14 cellular contexts compared by ENCODE assay signal in the genomic region with DNA sequence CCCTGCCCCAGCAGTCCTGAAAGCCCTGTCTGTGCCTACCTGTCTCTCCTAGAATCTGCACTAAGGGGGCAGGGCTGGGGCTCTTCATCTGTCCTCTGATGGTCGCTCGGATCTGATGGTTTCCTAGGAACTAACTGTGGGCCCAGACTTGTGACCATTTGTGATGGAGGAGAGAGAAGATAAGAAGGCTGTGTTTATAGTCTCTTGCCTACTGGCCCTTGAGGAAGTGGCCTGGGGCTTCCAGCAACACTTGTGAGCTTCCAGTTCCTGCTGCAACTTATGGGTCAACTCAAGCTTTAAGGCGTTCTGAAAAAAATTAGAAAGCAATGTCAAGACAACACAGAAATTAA. TPM values are rescaled to one million over a fixed set of nuclear protein-coding genes. Genes with fewer than 3 reads are reported as not detected.
DNase-seq lines count a peak whose midpoint lies in the region; FAIRE-seq and TF ChIP-seq lines count a peak whose summit lies in the region.
"Had no signal": no experiment of that assay in that cellular context is flagged by ENCODE, and none has a peak within 500 bp of the region (broad histone marks: within the 10 kb centered on the region; RNA-seq: fewer than 3 reads in every experiment).

No MANE protein-coding gene starts in this region.

- H3K27me3 Mint-ChIP-seq in brain = peaks cover 17% of the 10 kb centered on the region

- peaks cover 13% of the 10 kb centered on the region for H3F3A ChIP-seq in smooth muscle cell (ENCODE audit: low read depth)

- FAIRE-seq in keratinocyte (lab: Jason Lieb, UNC) = no peak

- H3K79me2 ChIP-seq in keratinocyte (ENCODE audit: control insufficient read depth, insufficient read depth, low read length) (peaks cover 51% of the 10 kb centered on the region), smooth muscle cell (ENCODE audit: low read depth) (peaks cover 18% of the 10 kb centered on the region)

- peak in 50 of 76 experiments; percentile 17 to 68 (median 36) for DNase-seq in HUDEP-2 (lab: John Stamatoyannopoulos, UW; ENCODE audit: unreplicated experiment in 76 of 76)
- no peak for DNase-seq in keratinocyte (ENCODE audit: low read depth, low spot score)
- no peak for DNase-seq in smooth muscle cell (lab: John Stamatoyannopoulos, UW; ENCODE audit: unreplicated experiment)
- DNase-seq in T-helper 9 cell = no peak
- DNase-seq in HT-29 (ENCODE audit: low spot score) = no peak
- no peak for DNase-seq in NCI-H748 treated with DMSO at 0.1 percent for 48 hours (lab: John Stamatoyannopoulos, UW)
- DNase-seq in A673 (ENCODE audit: low spot score) = no peak
- DNase-seq: activated B cell treated with CpG ODN at 0.5 μM for 24 hours; activated T-cell treated with anti-CD3 and anti-CD28 coated beads, Interleukin-2, amount 50 U/mL, for 1 hour; amniotic stem cell; GOT3; stimulated activated CD4-positive, alpha-beta T cell treated with anti-CD3 and anti-CD28 coated beads, Interleukin-15, amount 100 ng/mL, for 24 hours had no signal

- H3K4me3 ChIP-seq in keratinocyte (ENCODE audit: control insufficient read depth in 2 of 3, extremely low read depth in 1 of 3, insufficient read depth in 2 of 3, low read depth in 1 of 3, low read length in 3 of 3) (peak overlapping the region; percentile 31 to 62 (median 56)), smooth muscle cell (peak overlapping the region; percentile 86), A673 (ENCODE audit: low read depth, low read length, poor library complexity, severe bottlenecking) (no peak overlapping the region)

- 36% methylated on average over 3 of the region's 3 CpGs for whole genome bisulfite sequencing in smooth muscle cell (ENCODE audit: low lambda C conversion rate)

- H2AFZ ChIP-seq in keratinocyte (ENCODE audit: control insufficient read depth, low read length) (no peak overlapping the region), smooth muscle cell (ENCODE audit: low read depth) (no peak overlapping the region)

- intact Hi-C loops in A673 (cut with micrococcal nuclease; ENCODE audit: unreplicated experiment) = no loop called here

- H3K9me3 ChIP-seq in keratinocyte (ENCODE audit: control insufficient read depth, low read depth, low read length) (no peaks in the 10 kb centered on the region), smooth muscle cell (replicated peaks; ENCODE audit: low read depth) (no peaks in the 10 kb centered on the region), A673 (ENCODE audit: low read depth, low read length, poor library complexity, severe bottlenecking) (no peaks in the 10 kb centered on the region)
- H3K9me3 ChIP-seq: neutrophil had no signal

- H4K20me1 ChIP-seq in keratinocyte (ENCODE audit: control insufficient read depth, extremely low read depth, insufficient read depth, low read length) (no peaks in the 10 kb centered on the region), smooth muscle cell (ENCODE audit: low read depth) (peaks cover 35% of the 10 kb centered on the region)

- POLR2A ChIA-PET in A673 (lab: Charles Lee; ENCODE audit: low non-redundant PET) = no interaction called here

- H3K9me3 Mint-ChIP-seq in brain = no peaks in the 10 kb centered on the region
- H3K9me3 Mint-ChIP-seq: activated B cell treated with CpG ODN at 0.5 μM for 24 hours had no signal

- H3K9me1 ChIP-seq in keratinocyte (ENCODE audit: control insufficient read depth, extremely low read depth, insufficient read depth, low read length) = no peaks in the 10 kb centered on the region

- no TSS peak for BruUV-seq in A673 (replicated peaks; lab: Mats Ljungman, UMichigan)

- H3K9ac ChIP-seq in keratinocyte (ENCODE audit: control insufficient read depth, extremely low read depth, insufficient read depth, low read length) = peak overlapping the region; percentile 90
- no peak overlapping the region for H3K9ac ChIP-seq in smooth muscle cell (ENCODE audit: low read depth)

- peaks cover 2 to 6% of the 10 kb centered on the region in 2 experiments for H3K36me3 ChIP-seq in keratinocyte (ENCODE audit: control insufficient read depth in 2 of 2, extremely low read depth in 1 of 2, insufficient read depth in 2 of 2, low read length in 2 of 2)
- H3K36me3 ChIP-seq in smooth muscle cell (ENCODE audit: low read depth) = no peaks in the 10 kb centered on the region
- H3K36me3 ChIP-seq in A673 (ENCODE audit: insufficient read depth, low read length, poor library complexity, severe bottlenecking) = no peaks in the 10 kb centered on the region
- H3K36me3 ChIP-seq: neutrophil had no signal

- H3K4me2 ChIP-seq in keratinocyte (ENCODE audit: control insufficient read depth, extremely low read depth, insufficient read depth, low read depth, low read length) (peak overlapping the region; percentile 76), smooth muscle cell (peak overlapping the region; percentile 96)

- H3K4me1 ChIP-seq in keratinocyte (ENCODE audit: control insufficient read depth, extremely low read depth, insufficient read depth, low read length) = peaks cover 56% of the 10 kb centered on the region
- peaks cover 23% of the 10 kb centered on the region for H3K4me1 ChIP-seq in smooth muscle cell (ENCODE audit: low read depth)
- H3K4me1 ChIP-seq in A673 (ENCODE audit: insufficient read depth, low read length, poor library complexity, severe bottlenecking) = peaks cover 4% of the 10 kb centered on the region

- H3K4me3 Mint-ChIP-seq in brain = peak overlapping the region; percentile 34 to 99 (median 96)
- H3K4me3 Mint-ChIP-seq: activated B cell treated with CpG ODN at 0.5 μM for 24 hours had no signal

- H3K27me3 ChIP-seq in keratinocyte (ENCODE audit: control insufficient read depth, extremely low read depth, insufficient read depth, low read length) = no peaks in the 10 kb centered on the region
- no peaks in the 10 kb centered on the region for H3K27me3 ChIP-seq in smooth muscle cell (ENCODE audit: low read depth)
- no peaks in the 10 kb centered on the region for H3K27me3 ChIP-seq in A673 (replicated peaks; ENCODE audit: insufficient read depth, low read depth, low read length, poor library complexity)

- H3K27ac Mint-ChIP-seq in brain = peak overlapping the region in 2 of 5 experiments; percentile 50 to 57
- H3K27ac Mint-ChIP-seq: activated B cell treated with CpG ODN at 0.5 μM for 24 hours had no signal

- CTCF ChIA-PET in A673 (lab: Charles Lee) = no interaction called here

- peak overlapping the region; percentile 68 for H3K27ac ChIP-seq in keratinocyte (ENCODE audit: control insufficient read depth, insufficient read depth, low read length)
- H3K27ac ChIP-seq in smooth muscle cell (ENCODE audit: low read depth) = peak overlapping the region; percentile 34
- H3K27ac ChIP-seq in A673 (ENCODE audit: low read depth, low read length, poor library complexity, severe bottlenecking) = no peak overlapping the region
- H3K27ac ChIP-seq: neutrophil had no signal

- dilution Hi-C loops in keratinocyte (cut with MboI; ENCODE audit: extremely low pct_ligation_motif_present, low sequenced_read_pairs) = no loop called here

- no peaks in the 10 kb centered on the region for H3K36me3 Mint-ChIP-seq in brain

- TF ChIP-seq CTCF in brain (conservative IDR thresholded peaks at IDR 0.05) (no peak), keratinocyte (optimal IDR thresholded peaks at IDR 0.05 in 1 of 3, IDR thresholded peaks at IDR 0.05 in 1 of 3, conservative IDR thresholded peaks at IDR 0.05 in 1 of 3; ENCODE audit: extremely low read depth in 1 of 3, insufficient read depth in 2 of 3, low read length in 3 of 3) (no peak), smooth muscle cell (IDR thresholded peaks at IDR 0.05; ENCODE audit: borderline replicate concordance, insufficient read depth, poor library complexity, severe bottlenecking) (no peak), A673 (conservative IDR thresholded peaks at IDR 0.05; ENCODE audit: low read depth, low read length) (no peak)

- H3K4me1 Mint-ChIP-seq in brain = peaks cover 44% of the 10 kb centered on the region

RNA-seq across cellular contexts. Expression of gene SYNC, which starts 53.2 kb away (rescaled TPM):
- polyA plus RNA-seq in brain (ENCODE audit: insufficient read depth, low read depth, low replicate concordance) (1.9 TPM), keratinocyte (11.2 to 12.0 TPM (median 11.2 TPM) in 3 replicates), smooth muscle cell (4.6 and 4.9 TPM in 2 replicates)
- 2.0 TPM for polyA plus RNA-seq in keratinocyte (2011; ENCODE audit: low read depth)
- 14.5 and 17.2 TPM in 2 replicates for polyA plus RNA-seq in keratinocyte (2011; cell fraction: cytosol; rRNA removed)
- 12.3 and 14.8 TPM in 2 replicates for polyA plus RNA-seq in keratinocyte (2011; cell fraction: nucleus; rRNA removed)
- polyA plus RNA-seq in keratinocyte (2012; ENCODE audit: low replicate concordance) = 1.3 and 12.0 TPM in 2 replicates
- polyA minus RNA-seq in keratinocyte = 9.7 to 19.1 TPM (median 14.7 TPM) in 3 replicates
- 16.7 TPM for polyA minus RNA-seq in keratinocyte (2011; cell fraction: cytosol; rRNA and poly(A)+ RNA removed)
- polyA minus RNA-seq in keratinocyte (2011; cell fraction: nucleus; rRNA and poly(A)+ RNA removed) = 2.8 and 8.0 TPM in 2 replicates
- total RNA-seq in smooth muscle cell (4.4 and 6.2 TPM in 2 replicates), A673 (2021) (0.71 TPM in 1 of 2 replicates, not detected in the other)
- 0.65 and 0.76 TPM in 2 replicates for total RNA-seq in HT-29 (2014; rRNA removed; shearing (Covaris generic))
- total RNA-seq: activated B cell treated with CpG ODN at 0.5 μM for 24 hours had no signal

Comparison
In these comparisons a context has a peak if more than half of its experiments do, and no peak if none do; other contexts are left out.
1. DNase-seq: peak in HUDEP-2 (50 of 76); none in keratinocyte (single experiment), smooth muscle cell (single experiment), T-helper 9 cell (single experiment), HT-29 (single experiment), NCI-H748 treated with DMSO at 0.1 percent for 48 hours (single experiment) and A673 (single experiment).